In genomic region chr7:34087892-34088891, GRCh38 we compare ENCODE assay signal across 8 cellular contexts.
DNase-seq lines count a peak whose midpoint lies in the region; ATAC-seq and TF ChIP-seq lines count a peak whose summit lies in the region.

No MANE protein-coding gene starts in this region.

- H3K9me3 ChIP-seq in MM.1S (replicated peaks; ENCODE audit: insufficient read depth, low read length) (no peaks in the 10 kb centered on the region), osteoblast (ENCODE audit: low read depth, low read length) (no peaks in the 10 kb centered on the region)

- H2AFZ ChIP-seq in MM.1S (ENCODE audit: low read length): no peak overlapping the region
- H2AFZ ChIP-seq in osteoblast (ENCODE audit: low read length): no peak overlapping the region

- H3K36me3 Mint-ChIP-seq in chondrocyte (ENCODE audit: low read depth): no peaks in the 10 kb centered on the region

- peaks cover 2% of the 10 kb centered on the region for H3K27me3 Mint-ChIP-seq in chondrocyte (ENCODE audit: low read depth)

- H3K4me1 ChIP-seq in MM.1S (ENCODE audit: low read length): no peaks in the 10 kb centered on the region
- no peaks in the 10 kb centered on the region for H3K4me1 ChIP-seq in osteoblast (ENCODE audit: insufficient read depth, low read length)

- H3K4me3 Mint-ChIP-seq in chondrocyte (ENCODE audit: unreplicated experiment): no peak overlapping the region

- H3K9me2 ChIP-seq in MM.1S (replicated peaks; ENCODE audit: insufficient read depth, low read length): no peaks in the 10 kb centered on the region

- H3K4me2 ChIP-seq in MM.1S (ENCODE audit: low read depth, low read length) (no peak overlapping the region), osteoblast (ENCODE audit: insufficient read depth, low read length) (no peak overlapping the region)

- H3K9ac ChIP-seq in MM.1S (ENCODE audit: low read length): no peak overlapping the region

- H3F3A ChIP-seq in MM.1S (ENCODE audit: insufficient read depth, low read length): no peaks in the 10 kb centered on the region

- H3K36me3 ChIP-seq in MM.1S (replicated peaks; ENCODE audit: insufficient read depth, low read length) (no peaks in the 10 kb centered on the region), osteoblast (ENCODE audit: insufficient read depth, low read length) (peaks cover 18% of the 10 kb centered on the region)

- TF ChIP-seq CTCF in MM.1S (IDR thresholded peaks at IDR 0.05; ENCODE audit: low read length): peak; percentile 57
- peak; percentile 72 for TF ChIP-seq CTCF in chondrocyte (IDR thresholded peaks at IDR 0.05)
- TF ChIP-seq CTCF in osteoblast (IDR thresholded peaks at IDR 0.05; ENCODE audit: extremely low read depth, low read depth, low read length): peak; percentile 82

- H3K79me2 ChIP-seq in MM.1S (ENCODE audit: low read length): no peaks in the 10 kb centered on the region
- no peaks in the 10 kb centered on the region for H3K79me2 ChIP-seq in osteoblast (ENCODE audit: insufficient read depth, low read length)

- DNase-seq in activated CD4-positive, alpha-beta T cell treated with anti-CD3 and anti-CD28 coated beads for 48 hours: peak; percentile 12
- DNase-seq in activated CD4-positive, alpha-beta T cell treated with anti-CD3 and anti-CD28 coated beads, Interleukin-2, amount 50 U/mL, for 4 hours: no peak
- DNase-seq in MM.1S (peak; percentile 21), chondrocyte (ENCODE audit: low spot score) (no peak), osteoblast (ENCODE audit: insufficient read length, low spot score, missing footprints) (no peak)

- no peak overlapping the region for H3K4me3 ChIP-seq in MM.1S (ENCODE audit: low read length)
- no peak overlapping the region for H3K4me3 ChIP-seq in osteoblast (ENCODE audit: insufficient read depth, low read length)

- no peak overlapping the region for H3K27ac Mint-ChIP-seq in chondrocyte (ENCODE audit: unreplicated experiment)

- H3K27me3 ChIP-seq in MM.1S (replicated peaks; ENCODE audit: insufficient read depth, low read length) (no peaks in the 10 kb centered on the region), osteoblast (ENCODE audit: insufficient read depth, low read length) (no peaks in the 10 kb centered on the region)

- peaks cover 8% of the 10 kb centered on the region for H3K9me3 Mint-ChIP-seq in chondrocyte (ENCODE audit: low read depth)

- H4K20me1 ChIP-seq in MM.1S (ENCODE audit: insufficient read depth, low read length) (no peaks in the 10 kb centered on the region), osteoblast (ENCODE audit: insufficient read depth, low read length) (no peaks in the 10 kb centered on the region)

- no peaks in the 10 kb centered on the region for H3K4me1 Mint-ChIP-seq in chondrocyte (ENCODE audit: low read depth)

- no peak for ATAC-seq in HG03108 (IDR thresholded peaks at IDR 0.05; ENCODE audit: unreplicated experiment)
- ATAC-seq in HG03354 (IDR thresholded peaks at IDR 0.05; ENCODE audit: poor library complexity, severe bottlenecking, unreplicated experiment): no peak
- ATAC-seq in GM21619 (IDR thresholded peaks at IDR 0.05; ENCODE audit: unreplicated experiment): no peak

- no peak overlapping the region for H3K27ac ChIP-seq in MM.1S (ENCODE audit: low read length)
- H3K27ac ChIP-seq in osteoblast (ENCODE audit: low read depth, low read length): no peak overlapping the region

Comparison
In these comparisons a context has a peak if more than half of its experiments do, and no peak if none do; other contexts are left out.
1. DNase-seq: peak in activated CD4-positive, alpha-beta T cell treated with anti-CD3 and anti-CD28 coated beads for 48 hours (single experiment) and MM.1S (single experiment); none in activated CD4-positive, alpha-beta T cell treated with anti-CD3 and anti-CD28 coated beads, Interleukin-2, amount 50 U/mL, for 4 hours (0 of 2), chondrocyte (single experiment) and osteoblast (single experiment).
2. Peak in every context shown above with its lines, with median percentiles within 50 percentile points of each other: CTCF ChIP-seq.